In genomic region chr7:99396418-99396817, GRCh38 we compare ENCODE assay signal across 2 cellular contexts.
TF ChIP-seq lines count a peak whose summit lies in the region.

No MANE protein-coding gene starts in this region.

TF ChIP-seq in SK-N-SH treated with all-trans-retinoic acid at 6 μM for 48 hours, 23 proteins besides CTCF, POLR2A, EP300 and RAD21:
- 0 out of 2 replicates have a peak, but pooled peaks have one; percentile 2 for TF ChIP-seq GLIS3 (CRISPR knock-in tag; IDR thresholded peaks at IDR 0.05)

TF ChIP-seq in K562, 482 proteins besides CTCF, POLR2A, EP300 and RAD21:
- TF ChIP-seq RBFOX2 (IDR thresholded peaks at IDR 0.05; ENCODE audit: low read depth, low read length) = peak; percentile 29
- peak; percentile 74 for TF ChIP-seq RBM22 (IDR thresholded peaks at IDR 0.05; ENCODE audit: low read depth, low read length, poor library complexity, severe bottlenecking)
- TF ChIP-seq POLR2G (IDR thresholded peaks at IDR 0.05; ENCODE audit: low read depth, low read length) = peak; percentile 71
- 0 out of 2 replicates have a peak, but pooled peaks have one; percentile 25 for TF ChIP-seq ZNF740 (CRISPR knock-in tag; IDR thresholded peaks at IDR 0.05)
- TF ChIP-seq ZNF740 (tag; IDR thresholded peaks at IDR 0.05) = 0 out of 4 replicates have a peak, but pooled peaks of 1 of the 2 experiments have one; percentile 50
- TF ChIP-seq POLR2AphosphoS2 (IDR thresholded peaks at IDR 0.05; ENCODE audit: low read length) = peak; percentile 6; the same call in 1 of the 2 replicates
